In the genomic region with DNA sequence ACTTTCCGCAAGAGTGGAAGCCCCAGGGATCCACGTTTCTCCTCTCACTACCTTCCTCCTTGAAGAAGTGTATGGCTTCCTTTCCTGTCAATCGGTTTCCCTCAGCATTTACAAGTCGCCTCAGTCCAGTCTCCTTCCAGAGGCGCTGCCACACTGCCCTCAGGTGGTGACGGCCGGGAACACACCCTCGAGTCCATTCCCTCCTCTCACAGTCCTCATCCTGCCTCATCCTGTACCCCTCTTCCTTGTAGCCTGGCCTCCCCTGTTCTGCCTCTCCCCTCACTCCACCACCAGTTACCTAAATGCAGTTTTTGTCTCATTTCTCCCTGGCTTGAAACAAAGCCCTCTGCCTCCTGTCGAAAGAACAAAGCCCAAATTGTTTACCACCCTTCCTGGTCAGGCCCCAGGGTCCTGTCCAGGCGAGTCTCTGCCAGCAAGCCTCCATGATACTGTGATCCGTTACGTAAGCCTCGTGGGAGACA, we compare ENCODE assay signal across 8 cellular contexts. TPM values are rescaled to one million over a fixed set of nuclear protein-coding genes. Genes with fewer than 3 reads are reported as not detected.
DNase-seq lines count a peak whose midpoint lies in the region; ATAC-seq and TF ChIP-seq lines count a peak whose summit lies in the region.

No MANE protein-coding gene starts in this region.

- WGBS in trophoblast cell (ENCODE audit: extremely low coverage, insufficient coverage, insufficient read length) = no CpG with 5 or more reads among the region's 13 CpGs
- WGBS in tibial nerve, 2 donors = 13 to 16% methylated on average over 13 of the region's 13 CpGs

- no peaks in the 10 kb centered on the region for H3K79me2 ChIP-seq in trophoblast cell (ENCODE audit: control insufficient read depth, insufficient read depth, low read length, poor library complexity)

- TF ChIP-seq POLR2A in tibial nerve (IDR thresholded peaks at IDR 0.05) = no peak

- peak overlapping the region; percentile 13 for H2AFZ ChIP-seq in trophoblast cell (ENCODE audit: insufficient read depth, low read length, poor library complexity)

- no peak overlapping the region for H3K23ac ChIP-seq in trophoblast cell (ENCODE audit: low read length)

- peak overlapping the region; percentile 21 for H4K8ac ChIP-seq in trophoblast cell (ENCODE audit: low read depth, low read length)

- peak; percentile 99 for TF ChIP-seq CTCF in AG04449 (IDR thresholded peaks at IDR 0.05; ENCODE audit: insufficient read depth, low read length, missing control alignments)
- peak; percentile 91 to 95 (median 93) for TF ChIP-seq CTCF in tibial nerve (IDR thresholded peaks at IDR 0.05)

- peak overlapping the region; percentile 60 for H4K91ac ChIP-seq in trophoblast cell (ENCODE audit: low read depth, low read length)

- H3K4me3 ChIP-seq in AG04449 (ENCODE audit: low read depth, low read length) (no peak overlapping the region), trophoblast cell (ENCODE audit: low read depth, low read length) (no peak overlapping the region), tibial nerve (no peak overlapping the region)

- peak overlapping the region; percentile 6 for H4K12ac ChIP-seq in trophoblast cell (ENCODE audit: low read depth, low read length)

- peak overlapping the region; percentile 0 for H3K9ac ChIP-seq in trophoblast cell (ENCODE audit: low read length)

- ATAC-seq in GM19455 (IDR thresholded peaks at IDR 0.05; ENCODE audit: unreplicated experiment) = peak; percentile 63
- ATAC-seq in SK-N-SH treated with all-trans-retinoic acid at 6 μM for 48 hours = peak; percentile 99

- H2AK5ac ChIP-seq in trophoblast cell (ENCODE audit: low read length) = no peak overlapping the region

- CTCF ChIA-PET in AG04449 (lab: Yijun Ruan, JAX) = interaction anchor here (0.8 to 4.5 kb wide), 28 partner anchors 9 to 321 kb away, joined by 3 to 75 read pairs (median 6); a partner anchor contains a TSS

- H3K27ac ChIP-seq in trophoblast cell (ENCODE audit: low read depth, low read length) (no peak overlapping the region), tibial nerve (peak overlapping the region in 2 of 4 donors; percentile 57 to 60)

- no peaks in the 10 kb centered on the region for H3K9me3 ChIP-seq in trophoblast cell (ENCODE audit: insufficient read depth, low read depth, low read length)
- H3K9me3 ChIP-seq in tibial nerve = no peaks in the 10 kb centered on the region

- H3K4ac ChIP-seq in trophoblast cell (ENCODE audit: low read depth, low read length) = peak overlapping the region; percentile 5

- H3K4me1 ChIP-seq in trophoblast cell (ENCODE audit: control insufficient read depth in 1 of 2, insufficient read depth in 2 of 2, low read length in 2 of 2) = peaks cover 0 to 3% of the 10 kb centered on the region in 2 experiments
- H3K4me1 ChIP-seq in tibial nerve = peaks cover 0 to 20% (median 2%) of the 10 kb centered on the region in 4 donors

- DNase-seq in AG04449 (ENCODE audit: low read depth, low spot score) (peak; percentile 26), NCI-H1105 treated with DMSO at 0.1 percent for 48 hours (lab: John Stamatoyannopoulos, UW) (peak; percentile 56), globus pallidus (ENCODE audit: low spot score) (peak; percentile 75), trophoblast cell (peak; percentile 82 to 92), tibial nerve (ENCODE audit: low spot score in 2 of 2) (peak; percentile 81 to 93)
- DNase-seq in activated naive CD4-positive, alpha-beta T cell treated with Interleukin-2 at 50 U/mL for 16 hours = peak; percentile 92

- TF ChIP-seq EP300 in tibial nerve (IDR thresholded peaks at IDR 0.05) = peak in 1 of 2 donors; percentile 54

- peak overlapping the region; percentile 12 for H3K18ac ChIP-seq in trophoblast cell (ENCODE audit: low read length)

- H3K14ac ChIP-seq in trophoblast cell (ENCODE audit: low read length) = no peak overlapping the region

- POLR2A ChIA-PET in AG04449 (lab: Yijun Ruan, JAX) = no interaction called here

- no peaks in the 10 kb centered on the region for H3K27me3 ChIP-seq in trophoblast cell (ENCODE audit: insufficient read depth, low read length)
- H3K27me3 ChIP-seq in tibial nerve = no peaks in the 10 kb centered on the region

- peaks cover 3% of the 10 kb centered on the region for H3K79me1 ChIP-seq in trophoblast cell (ENCODE audit: low read length)

- peak overlapping the region; percentile 37 for H2BK12ac ChIP-seq in trophoblast cell (ENCODE audit: low read length)

- H3K36me3 ChIP-seq in trophoblast cell (ENCODE audit: control insufficient read depth in 1 of 2, insufficient read depth in 2 of 2, low read length in 2 of 2) (peaks cover 0 to 5% of the 10 kb centered on the region in 2 experiments), tibial nerve (peaks cover 0 to 59% (median 0%) of the 10 kb centered on the region in 3 donors)

- H2BK5ac ChIP-seq in trophoblast cell (ENCODE audit: low read depth, low read length, poor library complexity) = peak overlapping the region; percentile 13

- peak overlapping the region; percentile 9 for H2BK120ac ChIP-seq in trophoblast cell (ENCODE audit: insufficient read depth, low read length, poor library complexity)

- H3K4me2 ChIP-seq in trophoblast cell (ENCODE audit: low read length) = no peak overlapping the region

TF ChIP-seq in SK-N-SH treated with all-trans-retinoic acid at 6 μM for 48 hours, 23 proteins besides CTCF, POLR2A, EP300 and RAD21:
- TF ChIP-seq TCF4 (CRISPR knock-in tag; IDR thresholded peaks at IDR 0.05; ENCODE audit: borderline replicate concordance) (no peak), RARB (CRISPR knock-in tag; IDR thresholded peaks at IDR 0.05) (no peak), SNAI2 (CRISPR knock-in tag; IDR thresholded peaks at IDR 0.05) (no peak), ESRRG (CRISPR knock-in tag; IDR thresholded peaks at IDR 0.05) (no peak), BACH2 (CRISPR knock-in tag; IDR thresholded peaks at IDR 0.05; ENCODE audit: borderline replicate concordance) (no peak), ZFP3 (CRISPR knock-in tag; IDR thresholded peaks at IDR 0.05) (no peak), ZFP30 (CRISPR knock-in tag; IDR thresholded peaks at IDR 0.05) (no peak), GLIS3 (CRISPR knock-in tag; IDR thresholded peaks at IDR 0.05) (no peak), OSR1 (CRISPR knock-in tag; IDR thresholded peaks at IDR 0.05) (no peak), TOX (CRISPR knock-in tag; IDR thresholded peaks at IDR 0.05; ENCODE audit: borderline replicate concordance) (no peak), ARNTL (CRISPR knock-in tag; IDR thresholded peaks at IDR 0.05; ENCODE audit: borderline replicate concordance, low read depth) (no peak), ZNF70 (CRISPR knock-in tag; IDR thresholded peaks at IDR 0.05) (no peak)
- TF ChIP-seq, protein P1, sequence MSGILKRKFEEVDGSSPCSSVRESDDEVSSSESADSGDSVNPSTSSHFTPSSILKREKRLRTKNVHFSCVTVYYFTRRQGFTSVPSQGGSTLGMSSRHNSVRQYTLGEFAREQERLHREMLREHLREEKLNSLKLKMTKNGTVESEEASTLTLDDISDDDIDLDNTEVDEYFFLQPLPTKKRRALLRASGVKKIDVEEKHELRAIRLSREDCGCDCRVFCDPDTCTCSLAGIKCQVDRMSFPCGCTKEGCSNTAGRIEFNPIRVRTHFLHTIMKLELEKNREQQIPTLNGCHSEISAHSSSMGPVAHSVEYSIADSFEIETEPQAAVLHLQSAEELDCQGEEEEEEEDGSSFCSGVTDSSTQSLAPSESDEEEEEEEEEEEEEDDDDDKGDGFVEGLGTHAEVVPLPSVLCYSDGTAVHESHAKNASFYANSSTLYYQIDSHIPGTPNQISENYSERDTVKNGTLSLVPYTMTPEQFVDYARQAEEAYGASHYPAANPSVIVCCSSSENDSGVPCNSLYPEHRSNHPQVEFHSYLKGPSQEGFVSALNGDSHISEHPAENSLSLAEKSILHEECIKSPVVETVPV (CRISPR knock-in tag; IDR thresholded peaks at IDR 0.05) = no peak
- TF ChIP-seq, protein P2, sequence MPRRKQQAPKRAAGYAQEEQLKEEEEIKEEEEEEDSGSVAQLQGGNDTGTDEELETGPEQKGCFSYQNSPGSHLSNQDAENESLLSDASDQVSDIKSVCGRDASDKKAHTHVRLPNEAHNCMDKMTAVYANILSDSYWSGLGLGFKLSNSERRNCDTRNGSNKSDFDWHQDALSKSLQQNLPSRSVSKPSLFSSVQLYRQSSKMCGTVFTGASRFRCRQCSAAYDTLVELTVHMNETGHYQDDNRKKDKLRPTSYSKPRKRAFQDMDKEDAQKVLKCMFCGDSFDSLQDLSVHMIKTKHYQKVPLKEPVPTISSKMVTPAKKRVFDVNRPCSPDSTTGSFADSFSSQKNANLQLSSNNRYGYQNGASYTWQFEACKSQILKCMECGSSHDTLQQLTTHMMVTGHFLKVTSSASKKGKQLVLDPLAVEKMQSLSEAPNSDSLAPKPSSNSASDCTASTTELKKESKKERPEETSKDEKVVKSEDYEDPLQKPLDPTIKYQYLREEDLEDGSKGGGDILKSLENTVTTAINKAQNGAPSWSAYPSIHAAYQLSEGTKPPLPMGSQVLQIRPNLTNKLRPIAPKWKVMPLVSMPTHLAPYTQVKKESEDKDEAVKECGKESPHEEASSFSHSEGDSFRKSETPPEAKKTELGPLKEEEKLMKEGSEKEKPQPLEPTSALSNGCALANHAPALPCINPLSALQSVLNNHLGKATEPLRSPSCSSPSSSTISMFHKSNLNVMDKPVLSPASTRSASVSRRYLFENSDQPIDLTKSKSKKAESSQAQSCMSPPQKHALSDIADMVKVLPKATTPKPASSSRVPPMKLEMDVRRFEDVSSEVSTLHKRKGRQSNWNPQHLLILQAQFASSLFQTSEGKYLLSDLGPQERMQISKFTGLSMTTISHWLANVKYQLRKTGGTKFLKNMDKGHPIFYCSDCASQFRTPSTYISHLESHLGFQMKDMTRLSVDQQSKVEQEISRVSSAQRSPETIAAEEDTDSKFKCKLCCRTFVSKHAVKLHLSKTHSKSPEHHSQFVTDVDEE (CRISPR knock-in tag; IDR thresholded peaks at IDR 0.05) = no peak

RNA-seq across cellular contexts. Expression of a gene that starts 23.2 kb away (rescaled TPM):
- 27.8 and 28.2 TPM in 2 replicates for polyA plus RNA-seq in trophoblast cell (2013)
- total RNA-seq in tibial nerve = 10 to 100 TPM; 10.2 to 75.6 (median 34.7) TPM

RNA-seq across cellular contexts. Expression of a gene that starts 29.4 kb away (rescaled TPM):
- polyA plus RNA-seq in trophoblast cell (2013) = 3.7 and 3.8 TPM in 2 replicates
- 10 to 100 TPM in 3 of 4 donors, 1 to 10 TPM in 1; 7.2 to 32.4 (median 17.6) TPM for total RNA-seq in tibial nerve

RNA-seq across cellular contexts. Expression of a gene that starts 35.2 kb away (rescaled TPM):
- polyA plus RNA-seq in trophoblast cell (2013) = 88.4 and 90.2 TPM in 2 replicates
- total RNA-seq in tibial nerve = 10 to 100 TPM; 25.7 to 39.3 (median 30.0) TPM

RNA-seq across cellular contexts. Expression of a gene that starts 43.3 kb away (rescaled TPM):
- polyA plus RNA-seq in trophoblast cell (2013) = 170 and 174 TPM in 2 replicates
- 10 to 100 TPM; 23.3 to 77.7 (median 36.4) TPM for total RNA-seq in tibial nerve

Comparison
In these comparisons a context has a peak if more than half of its experiments do, and no peak if none do; other contexts are left out.
1. DNase-seq: peak in every context shown above with its lines; median percentile 92 in activated naive CD4-positive, alpha-beta T cell treated with Interleukin-2 at 50 U/mL for 16 hours; 87 in trophoblast cell; 87 in tibial nerve; 75 in globus pallidus; 56 in NCI-H1105 treated with DMSO at 0.1 percent for 48 hours; 26 in AG04449.